Comparison of ENCODE assay signal across 20 cellular contexts in the genomic region with DNA sequence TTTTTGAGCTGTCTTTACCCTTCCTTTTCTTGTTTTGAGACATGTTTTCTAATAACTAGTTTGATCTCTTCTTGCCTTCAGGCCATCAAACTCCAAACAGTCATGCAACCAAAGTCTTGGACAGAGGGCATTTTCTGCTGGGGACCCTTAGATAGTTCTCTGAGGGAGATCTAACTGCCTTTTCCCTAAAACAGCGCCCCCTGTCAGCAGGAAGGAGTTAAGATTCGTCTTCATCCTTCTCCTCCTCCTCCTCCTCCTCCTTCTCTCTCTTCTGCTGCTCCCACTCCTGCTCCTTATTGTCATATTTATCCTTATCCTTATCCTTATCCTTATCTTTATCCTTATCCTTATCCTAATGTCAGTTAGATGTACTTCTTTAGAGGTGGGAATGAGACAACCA.
DNase-seq lines count a peak whose midpoint lies in the region; ATAC-seq, FAIRE-seq and TF ChIP-seq lines count a peak whose summit lies in the region.
"Had no signal": no experiment of that assay in that cellular context is flagged by ENCODE, and none has a peak within 500 bp of the region (broad histone marks: within the 10 kb centered on the region; RNA-seq: fewer than 3 reads in every experiment).

No MANE protein-coding gene starts in this region.

- TF ChIP-seq POLR2A in NB4 (IDR thresholded peaks at IDR 0.05; ENCODE audit: extremely low read depth, insufficient read length) (no peak), H1 (IDR thresholded peaks at IDR 0.05; ENCODE audit: control extremely low read depth in 1 of 2, low read depth in 2 of 2, low read length in 2 of 2) (no peak)

- no peak overlapping the region for H3K18ac ChIP-seq in H1 (ENCODE audit: extremely low read depth, low read length)

- H3K79me1 ChIP-seq in H1 (ENCODE audit: low read depth, low read length): no peaks in the 10 kb centered on the region

- TF ChIP-seq RAD21 in H1 (IDR thresholded peaks at IDR 0.05 in 1 of 2, conservative IDR thresholded peaks at IDR 0.05 in 1 of 2; ENCODE audit: low read depth in 2 of 2, low read length in 2 of 2): peak; percentile 39 to 46

- no peak overlapping the region for H3K23ac ChIP-seq in H1 (ENCODE audit: insufficient read length)

- H3K27me3 ChIP-seq in H1 (replicated peaks in 1 of 4; ENCODE audit: control insufficient read depth in 3 of 4, extremely low read depth in 1 of 4, insufficient read depth in 3 of 4, low read length in 3 of 4) (no peaks in the 10 kb centered on the region), smooth muscle cell (ENCODE audit: low read depth) (no peaks in the 10 kb centered on the region), colonic mucosa (no peaks in the 10 kb centered on the region)
- H3K27me3 ChIP-seq: spleen, transverse colon had no signal

- H2AFZ ChIP-seq in H1 (ENCODE audit: low read length) (no peak overlapping the region), smooth muscle cell (ENCODE audit: low read depth) (no peak overlapping the region)

- intact Hi-C loops in colonic mucosa (cut with DNase I): no loop called here

- ATAC-seq in activated CD4-positive, CD25-positive, alpha-beta regulatory T cell treated with anti-CD3 and anti-CD28 coated beads, Interleukin-2, amount 50 U/mL, for 24 hours: no peak
- no peak for ATAC-seq in GM19324 (IDR thresholded peaks at IDR 0.05; ENCODE audit: low FRiP score, unreplicated experiment)
- ATAC-seq: stimulated activated naive B cell treated with anti-CD40 and anti-IgM and Interleukin-4, amounts not matched to agents 10 μg/mL and 1 μg/mL and 100 μg/mL, for 72 hours; T-cell had no signal

- TF ChIP-seq CTCF in NB4 (IDR thresholded peaks at IDR 0.05; ENCODE audit: low read depth, low read length) (peak; percentile 44), H1 (IDR thresholded peaks at IDR 0.05; ENCODE audit: control extremely low read depth in 1 of 3, insufficient read depth in 1 of 3, low read depth in 1 of 3, low read length in 3 of 3) (peak; percentile 32 to 66 (median 39); a peak in 3 of 4 replicates), smooth muscle cell (IDR thresholded peaks at IDR 0.05; ENCODE audit: borderline replicate concordance, insufficient read depth, poor library complexity, severe bottlenecking) (peak; percentile 10), colonic mucosa (IDR thresholded peaks at IDR 0.05) (no peak)

- no peaks in the 10 kb centered on the region for H3K4me1 ChIP-seq in H1 (replicated peaks in 1 of 4; ENCODE audit: control insufficient read depth in 3 of 4, insufficient read depth in 4 of 4, low read length in 3 of 4)
- no peaks in the 10 kb centered on the region for H3K4me1 ChIP-seq in smooth muscle cell (ENCODE audit: low read depth)
- no peaks in the 10 kb centered on the region for H3K4me1 ChIP-seq in colonic mucosa
- H3K4me1 ChIP-seq: spleen, transverse colon had no signal

- CTCF ChIA-PET in H1 (lab: Charles Lee; ENCODE audit: partially characterized antibody): interaction anchor here (0.6 to 2.2 kb wide), 4 partner anchors 34 to 395 kb away, joined by 3 to 9 read pairs (median 4); no protein-coding TSS in a partner anchor

- no peak overlapping the region for H2BK5ac ChIP-seq in H1 (ENCODE audit: low read depth, low read length)

- no peak overlapping the region for H3K56ac ChIP-seq in H1 (replicated peaks; ENCODE audit: insufficient read length, low read depth, low read length)

- H4K8ac ChIP-seq in H1 (ENCODE audit: extremely low read depth, insufficient read depth, low read length): no peak overlapping the region

- H3K9me3 ChIP-seq in H1 (ENCODE audit: insufficient read depth in 2 of 2, low read depth in 1 of 2, low read length in 1 of 2) (no peaks in the 10 kb centered on the region; a peak in 1 of 4 replicates), smooth muscle cell (replicated peaks; ENCODE audit: low read depth) (no peaks in the 10 kb centered on the region), colonic mucosa (no peaks in the 10 kb centered on the region)
- H3K9me3 ChIP-seq: transverse colon had no signal

- H3K27ac ChIP-seq in H1 (ENCODE audit: low read depth, low read length) (no peak overlapping the region), smooth muscle cell (ENCODE audit: low read depth) (no peak overlapping the region), colonic mucosa (no peak overlapping the region)
- H3K27ac ChIP-seq: spleen, transverse colon had no signal

- H4K20me1 ChIP-seq in H1 (replicated peaks in 1 of 2; ENCODE audit: control insufficient read depth in 1 of 2, insufficient read depth in 2 of 2, low read length in 2 of 2) (no peaks in the 10 kb centered on the region), smooth muscle cell (ENCODE audit: low read depth) (no peaks in the 10 kb centered on the region)

- FAIRE-seq in H1 (lab: Jason Lieb, UNC): no peak
- FAIRE-seq: endometrium, frontal cortex had no signal

- no peak overlapping the region for H2BK20ac ChIP-seq in H1 (ENCODE audit: low read length)

- no peak overlapping the region for H2BK15ac ChIP-seq in H1 (ENCODE audit: low read length)

- no peaks in the 10 kb centered on the region for H3F3A ChIP-seq in smooth muscle cell (ENCODE audit: low read depth)

- H2BK12ac ChIP-seq in H1 (ENCODE audit: low read depth, low read length): no peak overlapping the region

- no peaks in the 10 kb centered on the region for H3K23me2 ChIP-seq in H1 (ENCODE audit: low read depth, low read length)

- no peak overlapping the region for H3K14ac ChIP-seq in H1 (ENCODE audit: insufficient read length)

- H3K36me3 ChIP-seq in H1 (ENCODE audit: control insufficient read depth in 2 of 4, insufficient read depth in 4 of 4, low read length in 3 of 4): no peaks in the 10 kb centered on the region
- no peaks in the 10 kb centered on the region for H3K36me3 ChIP-seq in smooth muscle cell (ENCODE audit: low read depth)
- no peaks in the 10 kb centered on the region for H3K36me3 ChIP-seq in colonic mucosa
- H3K36me3 ChIP-seq: spleen, transverse colon had no signal

- H3K9ac ChIP-seq in H1 (replicated peaks in 1 of 4; ENCODE audit: extremely low read depth in 1 of 4, low read depth in 3 of 4, low read length in 3 of 4) (no peak overlapping the region), smooth muscle cell (ENCODE audit: low read depth) (no peak overlapping the region), colonic mucosa (ENCODE audit: low read depth in 2 of 2, low read length in 2 of 2) (no peak overlapping the region)

- 45% methylated on average over 2 of the region's 2 CpGs; no CpG with 5 or more reads in 1 of the 2 experiments for WGBS in H1 (ENCODE audit: extremely low coverage in 1 of 2, insufficient coverage in 1 of 2, insufficient read length in 1 of 2, insufficient replicate concordance in 2 of 2, low coverage in 1 of 2, low lambda C conversion rate in 2 of 2, missing lambda C conversion rate in 1 of 2), 2 experiments
- WGBS in smooth muscle cell (ENCODE audit: low lambda C conversion rate): 55% methylated on average over 2 of the region's 2 CpGs

- DNase-seq in DMS 273 (lab: John Stamatoyannopoulos, UW; ENCODE audit: unreplicated experiment) (peak; percentile 3), DMS 273 treated with DMSO at 0.1 percent for 48 hours (lab: John Stamatoyannopoulos, UW) (no peak), NB4 (ENCODE audit: low read depth) (peak; percentile 11), H1 (ENCODE audit: low read depth in 1 of 2, low spot score in 2 of 2) (peak in 1 of 2 experiments; percentile 51), smooth muscle cell (lab: John Stamatoyannopoulos, UW; ENCODE audit: unreplicated experiment) (no peak), colonic mucosa (no peak)
- DNase-seq: activated B cell treated with CpG ODN at 0.5 μM for 24 hours; IMR-90; naive B cell; NCI-H1092; NCI-H774; RPMI8226; spleen; stimulated activated naive B cell treated with anti-CD40 and anti-IgM and Interleukin-4, amounts not matched to agents 10 μg/mL and 1 μg/mL and 100 μg/mL, for 72 hours; T-cell; transverse colon had no signal

- POLR2A ChIA-PET in H1 (lab: Charles Lee; ENCODE audit: partially characterized antibody): no interaction called here

- H4K5ac ChIP-seq in H1 (ENCODE audit: insufficient read length, low read depth, low read length): no peak overlapping the region

- no peak for TF ChIP-seq EP300 in H1 (IDR thresholded peaks at IDR 0.05; ENCODE audit: borderline replicate concordance in 1 of 2, low read depth in 2 of 2, low read length in 2 of 2)

- H3K4me2 ChIP-seq in H1 (ENCODE audit: insufficient read depth in 1 of 2, low read depth in 2 of 2, low read length in 2 of 2) (no peak overlapping the region), smooth muscle cell (no peak overlapping the region)

- no peak overlapping the region for H3K4ac ChIP-seq in H1 (replicated peaks; ENCODE audit: insufficient read length, low read depth, low read length)

- no peak overlapping the region for H2AK5ac ChIP-seq in H1 (ENCODE audit: low read depth, low read length)

- H3K4me3 ChIP-seq in NB4 (ENCODE audit: low read depth, low read length) (no peak overlapping the region), H1 (ENCODE audit: extremely low read depth in 1 of 4, insufficient read depth in 2 of 4, low read depth in 3 of 4, low read length in 4 of 4) (no peak overlapping the region), smooth muscle cell (no peak overlapping the region), colonic mucosa (no peak overlapping the region)
- H3K4me3 ChIP-seq: spleen, transverse colon had no signal

- no peak overlapping the region for H4K91ac ChIP-seq in H1 (replicated peaks; ENCODE audit: insufficient read length, low read length)

- H2BK120ac ChIP-seq in H1 (replicated peaks; ENCODE audit: low read depth, low read length): no peak overlapping the region

- H3K79me2 ChIP-seq in H1 (ENCODE audit: control insufficient read depth in 1 of 2, insufficient read depth in 2 of 2, low read length in 2 of 2) (no peaks in the 10 kb centered on the region), smooth muscle cell (ENCODE audit: low read depth) (no peaks in the 10 kb centered on the region)

TF ChIP-seq in H1, 55 proteins besides CTCF, POLR2A, EP300 and RAD21 (continues in another document):
- no peak for TF ChIP-seq GTF2F1 (IDR thresholded peaks at IDR 0.05; ENCODE audit: borderline replicate concordance, low read depth, low read length)
- TF ChIP-seq RNF2 (IDR thresholded peaks at IDR 0.05; ENCODE audit: borderline replicate concordance, low read depth, low read length, missing control alignments, poor library complexity, severe bottlenecking): no peak
- no peak for TF ChIP-seq NRF1 (IDR thresholded peaks at IDR 0.05; ENCODE audit: low read depth, low read length)
- no peak for TF ChIP-seq ZNF274 (IDR thresholded peaks at IDR 0.05; ENCODE audit: borderline replicate concordance, extremely low read depth, low read length)
- TF ChIP-seq, protein P1, sequence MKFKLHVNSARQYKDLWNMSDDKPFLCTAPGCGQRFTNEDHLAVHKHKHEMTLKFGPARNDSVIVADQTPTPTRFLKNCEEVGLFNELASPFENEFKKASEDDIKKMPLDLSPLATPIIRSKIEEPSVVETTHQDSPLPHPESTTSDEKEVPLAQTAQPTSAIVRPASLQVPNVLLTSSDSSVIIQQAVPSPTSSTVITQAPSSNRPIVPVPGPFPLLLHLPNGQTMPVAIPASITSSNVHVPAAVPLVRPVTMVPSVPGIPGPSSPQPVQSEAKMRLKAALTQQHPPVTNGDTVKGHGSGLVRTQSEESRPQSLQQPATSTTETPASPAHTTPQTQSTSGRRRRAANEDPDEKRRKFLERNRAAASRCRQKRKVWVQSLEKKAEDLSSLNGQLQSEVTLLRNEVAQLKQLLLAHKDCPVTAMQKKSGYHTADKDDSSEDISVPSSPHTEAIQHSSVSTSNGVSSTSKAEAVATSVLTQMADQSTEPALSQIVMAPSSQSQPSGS (IDR thresholded peaks at IDR 0.05; ENCODE audit: low read length): no peak

Comparison
In these comparisons a context has a peak if more than half of its experiments do, and no peak if none do; other contexts are left out.
1. DNase-seq: peak in DMS 273 (single experiment) and NB4 (single experiment); none in DMS 273 treated with DMSO at 0.1 percent for 48 hours (single experiment), smooth muscle cell (single experiment) and colonic mucosa (single experiment).